8 cellular contexts compared by ENCODE assay signal in genomic region chr14:49861581-49861922, GRCh38. TPM values are rescaled to one million over a fixed set of nuclear protein-coding genes. Genes with fewer than 3 reads are reported as not detected.
DNase-seq lines count a peak whose midpoint lies in the region; ATAC-seq and TF ChIP-seq lines count a peak whose summit lies in the region.

No MANE protein-coding gene starts in this region.

- TF ChIP-seq CTCF in GM06990 (IDR thresholded peaks at IDR 0.05; ENCODE audit: insufficient read depth, low read length, poor library complexity, severe bottlenecking) (no peak), tibial artery (IDR thresholded peaks at IDR 0.05) (no peak)

- H3K4me1 ChIP-seq in tibial artery, result peaks cover 0 to 21% (median 8%) of the 10 kb centered on the region in 4 donors

- H3K9me3 ChIP-seq in tibial artery, result no peaks in the 10 kb centered on the region

- H3K4me3 ChIP-seq in GM06990 (replicated peaks; ENCODE audit: low read depth, low read length), result peak overlapping the region; percentile 78
- H3K4me3 ChIP-seq in tibial artery, result peak overlapping the region; percentile 75 to 79

- no peaks in the 10 kb centered on the region for H3K36me3 ChIP-seq in GM06990 (ENCODE audit: control insufficient read depth, insufficient read depth, low read length)
- no peaks in the 10 kb centered on the region for H3K36me3 ChIP-seq in tibial artery

- intact Hi-C loops in tibial artery (cut with DNase I; ENCODE audit: low total_unique reads), result no loop called here

- DNase-seq in GM06990 (ENCODE audit: extremely low read depth, insufficient read length) (peak; percentile 78), RPMI7951 (ENCODE audit: low read depth) (peak; percentile 83), germinal center (ENCODE audit: low spot score) (peak; percentile 36), non-pigmented ciliary epithelial cell (ENCODE audit: low read depth) (peak; percentile 40), tibial artery (peak; percentile 67 to 84)
- peak; percentile 51 for DNase-seq in activated effector memory CD4-positive, alpha-beta T cell treated with Interleukin-2 at 50 U/mL for 16 hours

- H3K27ac ChIP-seq in tibial artery, result peak overlapping the region; percentile 93 to 96

- ATAC-seq in HG03354 (IDR thresholded peaks at IDR 0.05; ENCODE audit: poor library complexity, severe bottlenecking, unreplicated experiment) (peak; percentile 16), GM19351 (IDR thresholded peaks at IDR 0.05; ENCODE audit: unreplicated experiment) (no peak)

- H3K27me3 ChIP-seq in GM06990 (replicated peaks; ENCODE audit: control insufficient read depth, insufficient read depth, low read length), result no peaks in the 10 kb centered on the region
- no peaks in the 10 kb centered on the region for H3K27me3 ChIP-seq in tibial artery

RNA-seq across cellular contexts. Expression of gene NEMF, which starts 9.0 kb away (rescaled TPM):
- 31.4 and 49.5 TPM in 2 replicates for total RNA-seq in RPMI7951 (2014; rRNA removed; shearing (Covaris generic))

RNA-seq across cellular contexts. Expression of gene ARF6, which starts 31.3 kb away (rescaled TPM):
- 48.4 and 51.5 TPM in 2 replicates for total RNA-seq in RPMI7951 (2014; rRNA removed; shearing (Covaris generic))
